Comparison of ENCODE assay signal across 15 cellular contexts in genomic region chr4:168541608-168541953, GRCh38. TPM values are rescaled to one million over a fixed set of nuclear protein-coding genes. Genes with fewer than 3 reads are reported as not detected.
DNase-seq lines count a peak whose midpoint lies in the region; TF ChIP-seq lines count a peak whose summit lies in the region.
"Had no signal": no experiment of that assay in that cellular context is flagged by ENCODE, and none has a peak within 500 bp of the region (broad histone marks: within the 10 kb centered on the region; RNA-seq: fewer than 3 reads in every experiment).

No MANE protein-coding gene starts in this region.

- no peak overlapping the region for H3K4me3 Mint-ChIP-seq in MCF 10A (ENCODE audit: unreplicated experiment)
- no peak overlapping the region for H3K4me3 Mint-ChIP-seq in endothelial cell (ENCODE audit: unreplicated experiment)
- H3K4me3 Mint-ChIP-seq: activated naive CD4-positive, alpha-beta T cell treated with anti-CD3 and anti-CD28 coated beads, Interleukin-2, amount 10 ng/mL, durations not matched to agents 7 days and 5 days; endodermal cell had no signal

- intact Hi-C loops in MCF 10A (cut with micrococcal nuclease): no loop called here
- intact Hi-C loops in breast epithelium (cut with DNase I; ENCODE audit: low total_unique reads): no loop called here

- no peak for TF ChIP-seq CTCF in MCF 10A (IDR thresholded peaks at IDR 0.05; ENCODE audit: unreplicated experiment)
- TF ChIP-seq CTCF in breast epithelium (IDR thresholded peaks at IDR 0.05): no peak
- TF ChIP-seq CTCF in endothelial cell (IDR thresholded peaks at IDR 0.05; ENCODE audit: unreplicated experiment): no peak

- H3K27me3 Mint-ChIP-seq in MCF 10A (ENCODE audit: insufficient read depth, unreplicated experiment): no peaks in the 10 kb centered on the region
- peaks cover 1% of the 10 kb centered on the region for H3K27me3 Mint-ChIP-seq in endothelial cell (ENCODE audit: unreplicated experiment)
- H3K27me3 Mint-ChIP-seq: activated naive CD4-positive, alpha-beta T cell treated with anti-CD3 and anti-CD28 coated beads, Interleukin-2, amount 10 ng/mL, durations not matched to agents 7 days and 5 days had no signal

- H3K4me1 ChIP-seq in breast epithelium: no peaks in the 10 kb centered on the region

- H3K27ac ChIP-seq in breast epithelium: no peak overlapping the region
- H3K27ac ChIP-seq: 22Rv1 had no signal

- no peaks in the 10 kb centered on the region for H3K9me3 ChIP-seq in breast epithelium

- no peaks in the 10 kb centered on the region for H3K9me3 Mint-ChIP-seq in MCF 10A (ENCODE audit: unreplicated experiment)
- H3K9me3 Mint-ChIP-seq in endothelial cell (ENCODE audit: unreplicated experiment): no peaks in the 10 kb centered on the region
- H3K9me3 Mint-ChIP-seq: activated naive CD4-positive, alpha-beta T cell treated with anti-CD3 and anti-CD28 coated beads, Interleukin-2, amount 10 ng/mL, durations not matched to agents 7 days and 5 days had no signal

- peak; percentile 88 for DNase-seq in MCF 10A (ENCODE audit: unreplicated experiment)
- no peak for DNase-seq in breast epithelium (ENCODE audit: low spot score in 2 of 2)
- DNase-seq in SW480 (ENCODE audit: low spot score): peak; percentile 11
- DNase-seq in fibroblast of peridontal ligament (ENCODE audit: extremely low read depth): peak; percentile 76
- DNase-seq in endothelial cell (ENCODE audit: low spot score): no peak
- DNase-seq in activated CD4-positive, alpha-beta T cell treated with anti-CD3 and anti-CD28 coated beads for 1 hour: no peak
- no peak for DNase-seq in Kasumi-1 (lab: John Stamatoyannopoulos, UW)
- DNase-seq in NCI-H748 treated with DMSO at 0.1 percent for 48 hours (lab: John Stamatoyannopoulos, UW): no peak
- DNase-seq: activated CD4-positive, CD25-positive, alpha-beta regulatory T cell treated with anti-CD3 and anti-CD28 coated beads, Interleukin-2, amount 50 U/mL, for 72 hours; activated naive CD4-positive, alpha-beta T cell treated with anti-CD3 and anti-CD28 coated beads, Interleukin-2, amount 10 ng/mL, durations not matched to agents 7 days and 5 days; endodermal cell; left cardiac atrium; NCI-H2029 treated with DMSO at 0.1 percent for 48 hours; T-helper 2 cell had no signal

- H3K36me3 Mint-ChIP-seq in MCF 10A (ENCODE audit: insufficient read depth, unreplicated experiment) (no peaks in the 10 kb centered on the region), endothelial cell (ENCODE audit: low read depth, unreplicated experiment) (no peaks in the 10 kb centered on the region)
- H3K36me3 Mint-ChIP-seq: activated naive CD4-positive, alpha-beta T cell treated with anti-CD3 and anti-CD28 coated beads, Interleukin-2, amount 10 ng/mL, durations not matched to agents 7 days and 5 days had no signal

- CTCF ChIA-PET in MCF 10A (lab: Yijun Ruan, JAX): interaction anchor here (0.7 to 2.2 kb wide), 2 partner anchors 28 to 69 kb away, joined by 3 to 8 read pairs; no protein-coding TSS in a partner anchor

- H3K36me3 ChIP-seq in breast epithelium: no peaks in the 10 kb centered on the region

- no peak for TF ChIP-seq POLR2A in breast epithelium (IDR thresholded peaks at IDR 0.05)

- H3K4me1 Mint-ChIP-seq in MCF 10A (ENCODE audit: insufficient read depth, unreplicated experiment) (no peaks in the 10 kb centered on the region), endothelial cell (ENCODE audit: unreplicated experiment) (peaks cover 18% of the 10 kb centered on the region)
- H3K4me1 Mint-ChIP-seq: activated naive CD4-positive, alpha-beta T cell treated with anti-CD3 and anti-CD28 coated beads, Interleukin-2, amount 10 ng/mL, durations not matched to agents 7 days and 5 days had no signal

- POLR2A ChIA-PET in MCF 10A (lab: Yijun Ruan, JAX): no interaction called here

- no TSS peak for BruUV-seq in MCF 10A (replicated peaks; lab: Mats Ljungman, UMichigan)

- H3K27ac Mint-ChIP-seq in MCF 10A (ENCODE audit: low read depth, unreplicated experiment): no peak overlapping the region
- H3K27ac Mint-ChIP-seq in endothelial cell (ENCODE audit: unreplicated experiment): no peak overlapping the region
- H3K27ac Mint-ChIP-seq: activated naive CD4-positive, alpha-beta T cell treated with anti-CD3 and anti-CD28 coated beads, Interleukin-2, amount 10 ng/mL, durations not matched to agents 7 days and 5 days; endodermal cell had no signal

- H3K27me3 ChIP-seq in breast epithelium: no peaks in the 10 kb centered on the region

- H3K4me3 ChIP-seq in breast epithelium: no peak overlapping the region

RNA-seq across cellular contexts. Expression of gene PALLD, which starts 44.7 kb away (rescaled TPM):
- 94.6 and 191 TPM in 2 replicates for total RNA-seq in MCF 10A (2022)
- total RNA-seq in breast epithelium: 100 to 1,000 TPM in 2 of 3 donors, 10 to 100 TPM in 1; 96.0 to 186 (median 174) TPM
- total RNA-seq in endothelial cell (ENCODE audit: unreplicated experiment): 16.4 TPM

Comparison
In these comparisons a context has a peak if more than half of its experiments do, and no peak if none do; other contexts are left out.
1. DNase-seq: peak in MCF 10A (single experiment), SW480 (single experiment) and fibroblast of peridontal ligament (single experiment); none in breast epithelium (0 of 2), endothelial cell (single experiment), activated CD4-positive, alpha-beta T cell treated with anti-CD3 and anti-CD28 coated beads for 1 hour (single experiment), Kasumi-1 (0 of 2) and NCI-H748 treated with DMSO at 0.1 percent for 48 hours (single experiment).